ENCODE assay signal across 13 cellular contexts in genomic region chr10:33460461-33461294, GRCh38.
DNase-seq lines count a peak whose midpoint lies in the region; ATAC-seq and TF ChIP-seq lines count a peak whose summit lies in the region.
"Had no signal": no experiment of that assay in that cellular context is flagged by ENCODE, and none has a peak within 500 bp of the region (broad histone marks: within the 10 kb centered on the region; RNA-seq: fewer than 3 reads in every experiment).

No MANE protein-coding gene starts in this region.

- peaks cover 8 to 16% (median 13%) of the 10 kb centered on the region in 3 donors for H3K4me1 ChIP-seq in skeletal muscle tissue (ENCODE audit: control insufficient read depth in 3 of 3, insufficient read depth in 3 of 3, low read length in 3 of 3)

- DNase-seq in GM04504 (ENCODE audit: low read depth) (peak; percentile 60), brain microvascular endothelial cell (peak; percentile 69), iPS-NIHi7 (ENCODE audit: extremely low spot score) (peak; percentile 20), GF-D8 (lab: John Stamatoyannopoulos, UW) (no peak), GM19240 (ENCODE audit: insufficient read length, low spot score) (no peak)
- no peak for DNase-seq in stimulated activated naive CD8-positive, alpha-beta T cell treated with anti-CD3 and anti-CD28 coated beads, Interleukin-15, amount 100 ng/mL, for 72 hours
- DNase-seq: CD8-positive, alpha-beta T cell; dorsolateral prefrontal cortex; NCI-H2107 had no signal

- peak overlapping the region in 1 of 3 donors; percentile 17 for H3K9ac ChIP-seq in skeletal muscle tissue (ENCODE audit: low read depth in 1 of 3, low read length in 3 of 3)

- no peaks in the 10 kb centered on the region for H3K27me3 Mint-ChIP-seq in stimulated activated naive CD8-positive, alpha-beta T cell treated with anti-CD3 and anti-CD28 coated beads, Interleukin-15, amount 100 ng/mL, for 72 hours

- no peaks in the 10 kb centered on the region for H3K4me1 Mint-ChIP-seq in stimulated activated naive CD8-positive, alpha-beta T cell treated with anti-CD3 and anti-CD28 coated beads, Interleukin-15, amount 100 ng/mL, for 72 hours

- no peak overlapping the region for H3K4me3 ChIP-seq in brain microvascular endothelial cell (ENCODE audit: low read depth, low read length)
- no peak overlapping the region for H3K4me3 ChIP-seq in skeletal muscle tissue (ENCODE audit: low read length in 3 of 3)
- H3K4me3 ChIP-seq: dorsolateral prefrontal cortex had no signal

- in situ Hi-C loops in brain microvascular endothelial cell (cut with HindIII; ENCODE audit: low pct_ligation_motif_present, low sequenced_read_pairs), result no loop called here

- H3K27me3 ChIP-seq in brain microvascular endothelial cell (replicated peaks), result no peaks in the 10 kb centered on the region
- H3K27me3 ChIP-seq in skeletal muscle tissue (ENCODE audit: control insufficient read depth in 3 of 3, insufficient read depth in 3 of 3, low read length in 3 of 3), result no peaks in the 10 kb centered on the region
- H3K27me3 ChIP-seq: dorsolateral prefrontal cortex had no signal

- ATAC-seq in stimulated activated naive CD8-positive, alpha-beta T cell treated with anti-CD3 and anti-CD28 coated beads, Interleukin-15, amount 100 ng/mL, for 72 hours, result no peak
- ATAC-seq in GM18520 (IDR thresholded peaks at IDR 0.05; ENCODE audit: unreplicated experiment), result no peak
- ATAC-seq: CD8-positive, alpha-beta T cell; Panc1 had no signal

- no peaks in the 10 kb centered on the region for H3K9me3 ChIP-seq in skeletal muscle tissue (ENCODE audit: control insufficient read depth in 3 of 3, low read length in 3 of 3)

- no peak overlapping the region for H3K4me3 Mint-ChIP-seq in stimulated activated naive CD8-positive, alpha-beta T cell treated with anti-CD3 and anti-CD28 coated beads, Interleukin-15, amount 100 ng/mL, for 72 hours
- H3K4me3 Mint-ChIP-seq: CD8-positive, alpha-beta T cell had no signal

- H3K27ac ChIP-seq in brain microvascular endothelial cell (no peak overlapping the region), skeletal muscle tissue (ENCODE audit: low read depth, low read length) (peak overlapping the region; percentile 87)
- H3K27ac ChIP-seq: dorsolateral prefrontal cortex had no signal

- H3K27ac Mint-ChIP-seq in stimulated activated naive CD8-positive, alpha-beta T cell treated with anti-CD3 and anti-CD28 coated beads, Interleukin-15, amount 100 ng/mL, for 72 hours, result no peak overlapping the region
- H3K27ac Mint-ChIP-seq: activated T-helper 2 cell treated with anti-CD3 and anti-CD28 coated beads, Interferon-gamma antibody, Interleukin-2, Interleukin-4, amounts not matched to agents 10 μg/mL and 5 μg/mL and 100 μg/mL, durations not matched to agents 14 hours and 24 hours and 36 hours; CD8-positive, alpha-beta T cell had no signal

- no peak for TF ChIP-seq CTCF in brain microvascular endothelial cell (IDR thresholded peaks at IDR 0.05; ENCODE audit: low read depth, low read length, missing control alignments)

- no peaks in the 10 kb centered on the region for H3K9me3 Mint-ChIP-seq in stimulated activated naive CD8-positive, alpha-beta T cell treated with anti-CD3 and anti-CD28 coated beads, Interleukin-15, amount 100 ng/mL, for 72 hours
- H3K9me3 Mint-ChIP-seq: activated T-helper 2 cell treated with anti-CD3 and anti-CD28 coated beads, Interferon-gamma antibody, Interleukin-2, Interleukin-4, amounts not matched to agents 10 μg/mL and 5 μg/mL and 100 μg/mL, durations not matched to agents 14 hours and 24 hours and 36 hours; CD8-positive, alpha-beta T cell had no signal

- no peaks in the 10 kb centered on the region for H3K36me3 ChIP-seq in brain microvascular endothelial cell (replicated peaks)
- no peaks in the 10 kb centered on the region for H3K36me3 ChIP-seq in skeletal muscle tissue (ENCODE audit: control insufficient read depth in 3 of 3, insufficient read depth in 3 of 3, low read length in 3 of 3)

Comparison
In these comparisons a context has a peak if more than half of its experiments do, and no peak if none do; other contexts are left out.
1. DNase-seq: peak in GM04504 (single experiment), brain microvascular endothelial cell (single experiment) and iPS-NIHi7 (single experiment); none in GF-D8 (single experiment), stimulated activated naive CD8-positive, alpha-beta T cell treated with anti-CD3 and anti-CD28 coated beads, Interleukin-15, amount 100 ng/mL, for 72 hours (0 of 2) and GM19240 (single experiment).